1 cellular context compared by ENCODE assay signal in genomic region chrX:77900688-77901087, GRCh38.
TF ChIP-seq lines count a peak whose summit lies in the region.

No MANE protein-coding gene starts in this region.

TF ChIP-seq in IMR-90, 13 proteins besides CTCF, POLR2A, EP300 and RAD21 (continued from another document):
- TF ChIP-seq CHD1 (IDR thresholded peaks at IDR 0.05; ENCODE audit: low read depth, low read length): no peak
- no peak for TF ChIP-seq MAZ (IDR thresholded peaks at IDR 0.05; ENCODE audit: borderline replicate concordance, low read depth, low read length)
- no peak for TF ChIP-seq SMC3 (IDR thresholded peaks at IDR 0.05; ENCODE audit: low read depth, low read length)
- no peak for TF ChIP-seq RCOR1 (IDR thresholded peaks at IDR 0.05; ENCODE audit: insufficient replicate concordance, low read length)
